ENCODE assay signal across 7 cellular contexts in genomic region chr17:19946921-19947320, GRCh38.
"Had no signal": no experiment of that assay in that cellular context is flagged by ENCODE, and none has a peak within 500 bp of the region (broad histone marks: within the 10 kb centered on the region; RNA-seq: fewer than 3 reads in every experiment).

No MANE protein-coding gene starts in this region.

- DNase-seq: GM23248, GOT3, H9, HCEC 1CT, IMR-90, KG1 had no signal

- H3K9ac ChIP-seq: GM23248 had no signal

- FAIRE-seq: K562 had no signal

- H3K4me3 ChIP-seq: GM23248, K562 had no signal

- H2AFZ ChIP-seq: GM23248 had no signal

- H3K27ac ChIP-seq: GM23248 had no signal

- ATAC-seq: K562 had no signal
